ENCODE assay signal across 20 cellular contexts in the genomic region with DNA sequence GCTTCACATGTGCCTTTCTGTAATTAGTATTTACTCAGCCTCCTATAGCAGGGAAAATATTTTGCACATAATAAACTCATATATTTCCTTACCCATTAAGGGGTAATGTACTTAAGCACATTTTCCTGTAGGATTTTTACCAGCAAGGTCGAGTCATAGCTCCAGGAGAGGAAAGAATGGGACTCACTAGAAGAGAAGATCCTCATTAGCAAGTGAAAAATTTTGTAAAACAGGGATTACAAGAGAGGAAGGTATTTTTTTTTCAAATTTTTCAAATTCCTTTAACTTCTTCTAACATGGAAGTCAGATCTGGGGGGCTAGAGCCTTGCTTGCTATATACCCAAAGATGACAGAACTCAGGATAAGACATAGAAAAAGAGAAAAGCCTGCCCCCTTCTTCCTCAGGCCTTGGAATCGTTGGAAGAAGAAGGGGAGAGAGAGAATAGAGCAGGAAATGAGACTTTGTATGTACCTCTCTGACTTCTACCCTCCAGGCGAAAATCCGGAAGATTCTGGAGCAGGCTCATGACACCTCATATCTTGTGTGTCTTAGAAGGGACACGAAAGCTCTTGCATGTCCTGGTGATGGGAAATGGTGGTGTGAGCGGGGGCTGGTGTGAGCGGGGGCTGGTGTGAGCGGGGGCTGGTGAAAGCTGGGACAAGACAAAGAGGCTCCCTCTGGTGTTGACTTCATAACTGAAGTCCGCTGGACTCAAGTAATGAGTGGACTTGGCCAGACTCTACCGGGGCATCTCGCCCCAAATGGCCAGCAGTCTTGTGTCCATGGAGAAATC.
DNase-seq lines count a peak whose midpoint lies in the region; ATAC-seq, FAIRE-seq and TF ChIP-seq lines count a peak whose summit lies in the region.
"Had no signal": no experiment of that assay in that cellular context is flagged by ENCODE, and none has a peak within 500 bp of the region (broad histone marks: within the 10 kb centered on the region; RNA-seq: fewer than 3 reads in every experiment).

No MANE protein-coding gene starts in this region.

- H3K56ac ChIP-seq in H9 (ENCODE audit: insufficient read length, low read depth, low read length), result no peak overlapping the region

- H3K23me2 ChIP-seq in H9 (ENCODE audit: insufficient read length, low read depth, low read length, poor library complexity, severe bottlenecking), result no peaks in the 10 kb centered on the region

- no peaks in the 10 kb centered on the region for H3K79me1 ChIP-seq in H9 (ENCODE audit: insufficient read depth, low read depth, low read length, poor library complexity, severe bottlenecking)

- no CpG with 5 or more reads among the region's 11 CpGs for WGBS in H9 (ENCODE audit: extremely low coverage, insufficient read length, low lambda C conversion rate)
- WGBS in endodermal cell (ENCODE audit: insufficient coverage in 1 of 2, insufficient read length in 1 of 2), 2 experiments, result 76% methylated on average over 4 to 11 of the region's 11 CpGs
- 81 to 92% methylated on average over 7 to 9 of the region's 11 CpGs for WGBS in mesodermal cell (ENCODE audit: insufficient coverage in 2 of 2), 2 experiments

- TF ChIP-seq CTCF in BE2C (IDR thresholded peaks at IDR 0.05; ENCODE audit: low read depth, low read length) (0 out of 2 replicates have a peak, but pooled peaks have one; percentile 2), H9 (conservative IDR thresholded peaks at IDR 0.05) (peak; percentile 31; the same call in 2 of the 3 replicates), endodermal cell (conservative IDR thresholded peaks at IDR 0.05) (peak; percentile 31), colonic mucosa (IDR thresholded peaks at IDR 0.05) (no peak), kidney (IDR thresholded peaks at IDR 0.05; ENCODE audit: borderline replicate concordance, extremely low read depth, insufficient read depth) (no peak)

- H4K91ac ChIP-seq in H9 (ENCODE audit: insufficient read length, low read depth, low read length), result no peak overlapping the region

- H3K36me3 Mint-ChIP-seq in H9 (ENCODE audit: insufficient read depth in 1 of 3, low read depth in 3 of 3) (peaks cover 0 to 17% (median 4%) of the 10 kb centered on the region in 3 experiments; a peak in 3 of 7 replicates), endodermal cell (ENCODE audit: low read depth) (no peaks in the 10 kb centered on the region)
- no peaks in the 10 kb centered on the region for H3K36me3 Mint-ChIP-seq in effector memory CD8-positive, alpha-beta T cell (ENCODE audit: insufficient read depth)
- H3K36me3 Mint-ChIP-seq: CD8-positive, alpha-beta T cell; naive B cell had no signal

- H3K36me3 ChIP-seq in BE2C (no peaks in the 10 kb centered on the region; the same call in none of the 2 replicates), endodermal cell (ENCODE audit: control insufficient read depth, insufficient read depth, low read length) (no peaks in the 10 kb centered on the region), mesodermal cell (ENCODE audit: control insufficient read depth, insufficient read depth, low read length) (no peaks in the 10 kb centered on the region), colonic mucosa (no peaks in the 10 kb centered on the region), kidney (ENCODE audit: control insufficient read depth in 1 of 2, insufficient read depth in 2 of 2, low read length in 2 of 2) (no peaks in the 10 kb centered on the region)
- H3K36me3 ChIP-seq: vagina had no signal

- no peak overlapping the region for H3T11ph ChIP-seq in H9 (ENCODE audit: low read length)

- H3K27me3 ChIP-seq in BE2C (no peaks in the 10 kb centered on the region), H9 (ENCODE audit: insufficient read depth, low read length) (no peaks in the 10 kb centered on the region), endodermal cell (ENCODE audit: control insufficient read depth, insufficient read depth, low read length, poor library complexity, severe bottlenecking) (no peaks in the 10 kb centered on the region), colonic mucosa (no peaks in the 10 kb centered on the region)
- H3K27me3 ChIP-seq: vagina had no signal

- no peak overlapping the region for H3K4me3 ChIP-seq in BE2C (ENCODE audit: low read depth, low read length)
- H3K4me3 ChIP-seq in endodermal cell (ENCODE audit: low read length), result no peak overlapping the region
- no peak overlapping the region for H3K4me3 ChIP-seq in mesodermal cell (ENCODE audit: extremely low read depth, insufficient read depth, low read length, poor library complexity, severe bottlenecking)
- H3K4me3 ChIP-seq in colonic mucosa, result no peak overlapping the region
- H3K4me3 ChIP-seq in kidney (ENCODE audit: low read length in 2 of 2), result no peak overlapping the region
- H3K4me3 ChIP-seq: vagina had no signal

- intact Hi-C loops in colonic mucosa (cut with DNase I), result no loop called here
- intact Hi-C loops in kidney (cut with DNase I), result no loop called here

- H3K9me3 ChIP-seq in BE2C, result no peaks in the 10 kb centered on the region
- H3K9me3 ChIP-seq in H9 (ENCODE audit: control insufficient read depth, low read depth, low read length), result no peaks in the 10 kb centered on the region
- H3K9me3 ChIP-seq in endodermal cell (ENCODE audit: control insufficient read depth, low read length), result no peaks in the 10 kb centered on the region
- H3K9me3 ChIP-seq in mesodermal cell (ENCODE audit: control insufficient read depth, low read length), result peaks cover 5% of the 10 kb centered on the region
- no peaks in the 10 kb centered on the region for H3K9me3 ChIP-seq in colonic mucosa
- no peaks in the 10 kb centered on the region for H3K9me3 ChIP-seq in kidney (ENCODE audit: control insufficient read depth in 1 of 2, low read length in 2 of 2)
- H3K9me3 ChIP-seq: vagina had no signal

- H3K27me3 Mint-ChIP-seq in H9 (ENCODE audit: low read depth) (no peaks in the 10 kb centered on the region; the same call in none of the 2 replicates), endodermal cell (ENCODE audit: insufficient read depth) (no peaks in the 10 kb centered on the region)
- H3K27me3 Mint-ChIP-seq in effector memory CD8-positive, alpha-beta T cell, result no peaks in the 10 kb centered on the region
- H3K27me3 Mint-ChIP-seq: activated CD4-positive, alpha-beta memory T cell treated with anti-CD3 and anti-CD28 coated beads, Interleukin-2, amount 10 ng/mL, durations not matched to agents 7 days and 5 days; naive B cell had no signal

- peak overlapping the region; percentile 40 to 99 (median 82); a peak in 6 of 7 replicates for H3K27ac Mint-ChIP-seq in H9
- peak overlapping the region; percentile 13 for H3K27ac Mint-ChIP-seq in endodermal cell
- H3K27ac Mint-ChIP-seq in effector memory CD8-positive, alpha-beta T cell, result no peak overlapping the region
- H3K27ac Mint-ChIP-seq: activated CD4-positive, alpha-beta memory T cell treated with anti-CD3 and anti-CD28 coated beads, Interleukin-2, amount 10 ng/mL, durations not matched to agents 7 days and 5 days; CD8-positive, alpha-beta T cell; naive B cell had no signal

- no peak for FAIRE-seq in kidney (lab: Jason Lieb, UNC)

- H3K9me3 Mint-ChIP-seq in H9, result peaks cover 7 to 13% of the 10 kb centered on the region in 2 experiments
- H3K9me3 Mint-ChIP-seq in endodermal cell, result no peaks in the 10 kb centered on the region
- no peaks in the 10 kb centered on the region for H3K9me3 Mint-ChIP-seq in effector memory CD8-positive, alpha-beta T cell
- H3K9me3 Mint-ChIP-seq: activated CD4-positive, alpha-beta memory T cell treated with anti-CD3 and anti-CD28 coated beads, Interleukin-2, amount 10 ng/mL, durations not matched to agents 7 days and 5 days; CD8-positive, alpha-beta T cell; naive B cell had no signal

- H2BK5ac ChIP-seq in H9 (ENCODE audit: insufficient read length, low read length), result no peak overlapping the region

- H3K23ac ChIP-seq in H9 (ENCODE audit: insufficient read length, low read depth, low read length), result no peak overlapping the region

- peak overlapping the region; percentile 14 for H3K4me2 ChIP-seq in H9 (ENCODE audit: insufficient read depth, insufficient read length, low read length)

- no peaks in the 10 kb centered on the region for H4K20me1 ChIP-seq in H9 (ENCODE audit: control insufficient read depth, insufficient read depth, insufficient read length)

- peak overlapping the region; percentile 31 for H3K9ac ChIP-seq in H9 (ENCODE audit: extremely low read depth, insufficient read length, low read length)
- H3K9ac ChIP-seq in endodermal cell (ENCODE audit: extremely low read depth, low read length, poor library complexity, severe bottlenecking), result no peak overlapping the region
- no peak overlapping the region for H3K9ac ChIP-seq in colonic mucosa (ENCODE audit: low read depth in 2 of 2, low read length in 2 of 2)
- H3K9ac ChIP-seq in kidney (ENCODE audit: low read length in 2 of 2), result no peak overlapping the region

- no peak overlapping the region for H2BK15ac ChIP-seq in H9 (ENCODE audit: low read depth, low read length)

- no peak overlapping the region for H4K8ac ChIP-seq in H9 (replicated peaks; ENCODE audit: insufficient read length, low read depth, low read length)

- no peak overlapping the region for H3K14ac ChIP-seq in H9 (ENCODE audit: insufficient read depth, low read length)

- H2BK20ac ChIP-seq in H9 (ENCODE audit: low read depth, low read length, poor library complexity, severe bottlenecking), result no peak overlapping the region

- no peak overlapping the region for H2BK12ac ChIP-seq in H9 (ENCODE audit: insufficient read length, low read depth, low read length)

- H3K4ac ChIP-seq in H9 (ENCODE audit: low read depth, low read length), result no peak overlapping the region

- no peak overlapping the region for H4K5ac ChIP-seq in H9 (ENCODE audit: insufficient read length, low read depth, low read length)

- no peaks in the 10 kb centered on the region for H3K79me2 ChIP-seq in H9 (ENCODE audit: insufficient read depth, low read length)

- peak overlapping the region; percentile 44 for H3K18ac ChIP-seq in H9 (ENCODE audit: insufficient read length, low read depth, low read length)

- no peak overlapping the region for H2AK5ac ChIP-seq in H9 (ENCODE audit: insufficient read length, low read length)

- peaks cover 58 to 63% of the 10 kb centered on the region in 2 experiments for H3K4me1 Mint-ChIP-seq in H9
- peaks cover 21% of the 10 kb centered on the region for H3K4me1 Mint-ChIP-seq in endodermal cell
- H3K4me1 Mint-ChIP-seq in effector memory CD8-positive, alpha-beta T cell (ENCODE audit: low read depth in 2 of 2), result peaks cover 0 to 2% of the 10 kb centered on the region in 2 donors
- H3K4me1 Mint-ChIP-seq: activated CD4-positive, alpha-beta memory T cell treated with anti-CD3 and anti-CD28 coated beads, Interleukin-2, amount 10 ng/mL, durations not matched to agents 7 days and 5 days; naive B cell had no signal

- H3K4me3 Mint-ChIP-seq in H9 (peak overlapping the region; percentile 26 to 58; a peak in 4 of 5 replicates), endodermal cell (no peak overlapping the region)
- H3K4me3 Mint-ChIP-seq in effector memory CD8-positive, alpha-beta T cell, result no peak overlapping the region
- H3K4me3 Mint-ChIP-seq: activated CD4-positive, alpha-beta memory T cell treated with anti-CD3 and anti-CD28 coated beads, Interleukin-2, amount 10 ng/mL, durations not matched to agents 7 days and 5 days; CD8-positive, alpha-beta T cell had no signal

- no peak overlapping the region for H2AFZ ChIP-seq in H9 (ENCODE audit: low read length)

- DNase-seq in BE2C (no peak), H9 (peak; percentile 44), endodermal cell (peak; percentile 70), colonic mucosa (no peak), NCI-H446 (lab: John Stamatoyannopoulos, UW) (no peak), kidney (no peak)
- DNase-seq in effector memory CD8-positive, alpha-beta T cell, result no peak
- DNase-seq: activated CD4-positive, alpha-beta memory T cell treated with anti-CD3 and anti-CD28 coated beads, Interleukin-2, amount 10 ng/mL, durations not matched to agents 7 days and 5 days; activated effector memory CD4-positive, alpha-beta T cell treated with anti-CD3 and anti-CD28 coated beads, Interleukin-2, amount 50 U/mL, for 16 hours; CD8-positive, alpha-beta T cell; GF-D8; head of caudate nucleus; MV-4-11; naive B cell; NCI-H226; NCI-H82; occipital lobe; T-helper 9 cell had no signal

- H2BK120ac ChIP-seq in H9 (ENCODE audit: low read depth, low read length, poor library complexity, severe bottlenecking), result no peak overlapping the region

- ATAC-seq in effector memory CD8-positive, alpha-beta T cell (replicated peaks), result no peak
- ATAC-seq: CD8-positive, alpha-beta T cell had no signal

- H3K4me1 ChIP-seq in BE2C (peaks cover 17% of the 10 kb centered on the region), H9 (ENCODE audit: insufficient read depth, low read length) (peaks cover 24% of the 10 kb centered on the region), endodermal cell (ENCODE audit: control insufficient read depth, insufficient read depth, low read length) (no peaks in the 10 kb centered on the region), mesodermal cell (ENCODE audit: control insufficient read depth, insufficient read depth, low read length, poor library complexity, severe bottlenecking) (peaks cover 7% of the 10 kb centered on the region), colonic mucosa (no peaks in the 10 kb centered on the region), kidney (ENCODE audit: control insufficient read depth in 1 of 2, insufficient read depth in 1 of 2, low read depth in 1 of 2, low read length in 2 of 2) (peaks cover 5 to 11% of the 10 kb centered on the region in 2 donors)
- H3K4me1 ChIP-seq: vagina had no signal

- no peak overlapping the region for H3K27ac ChIP-seq in H9 (ENCODE audit: insufficient read length, low read depth, low read length)
- H3K27ac ChIP-seq in endodermal cell (ENCODE audit: low read depth, low read length), result no peak overlapping the region
- H3K27ac ChIP-seq in mesodermal cell (ENCODE audit: low read depth, low read length, severe bottlenecking), result peak overlapping the region; percentile 48
- no peak overlapping the region for H3K27ac ChIP-seq in colonic mucosa
- peak overlapping the region in 1 of 2 donors; percentile 63 for H3K27ac ChIP-seq in kidney (ENCODE audit: low read depth in 2 of 2, low read length in 2 of 2)
- H3K27ac ChIP-seq: vagina had no signal

Comparison
In these comparisons a context has a peak if more than half of its experiments do, and no peak if none do; other contexts are left out.
1. DNase-seq: peak in H9 (single experiment) and endodermal cell (single experiment); none in BE2C (single experiment), colonic mucosa (single experiment), effector memory CD8-positive, alpha-beta T cell (0 of 3), NCI-H446 (0 of 2) and kidney (single experiment).
2. CTCF ChIP-seq: peak in BE2C (single experiment), H9 (single experiment) and endodermal cell (single experiment); none in colonic mucosa (single experiment) and kidney (single experiment).
3. H3K27ac Mint-ChIP-seq: peak in H9 (3 of 3) and endodermal cell (single experiment); none in effector memory CD8-positive, alpha-beta T cell (0 of 2).
4. H3K4me3 Mint-ChIP-seq: peak in H9 (2 of 2); none in endodermal cell (single experiment) and effector memory CD8-positive, alpha-beta T cell (0 of 2).